Comparison of ENCODE assay signal across 9 cellular contexts in genomic region chr10:12847361-12847975, GRCh38.
DNase-seq lines count a peak whose midpoint lies in the region; ATAC-seq and TF ChIP-seq lines count a peak whose summit lies in the region.
"Had no signal": no experiment of that assay in that cellular context is flagged by ENCODE, and none has a peak within 500 bp of the region (broad histone marks: within the 10 kb centered on the region; RNA-seq: fewer than 3 reads in every experiment).

No MANE protein-coding gene starts in this region.

- peaks cover 19% of the 10 kb centered on the region for H3K27me3 Mint-ChIP-seq in activated naive CD8-positive, alpha-beta T cell treated with anti-CD3 and anti-CD28 coated beads, Interleukin-2, amount 50 U/mL, for 24 hours
- H3K27me3 Mint-ChIP-seq in neural crest cell (ENCODE audit: low read depth), result no peaks in the 10 kb centered on the region

- DNase-seq in Daoy (ENCODE audit: low read depth) (peak; percentile 13), HEK293T (ENCODE audit: extremely low spot score) (peak; percentile 62), neural crest cell (ENCODE audit: low read depth, low spot score) (peak; percentile 16), SIG-M5 treated with dmso at 0.1 percent for 504 hours (lab: John Stamatoyannopoulos, UW; ENCODE audit: unreplicated experiment) (no peak), mucosa of gallbladder (ENCODE audit: low spot score) (no peak), NCI-H226 (no peak)
- peak; percentile 30 for DNase-seq in activated naive CD8-positive, alpha-beta T cell treated with anti-CD3 and anti-CD28 coated beads, Interleukin-2, amount 50 U/mL, for 24 hours

- H3K4me1 Mint-ChIP-seq in activated naive CD8-positive, alpha-beta T cell treated with anti-CD3 and anti-CD28 coated beads, Interleukin-2, amount 50 U/mL, for 24 hours, result peaks cover 4% of the 10 kb centered on the region
- H3K4me1 Mint-ChIP-seq in neural crest cell, result peaks cover 7% of the 10 kb centered on the region

- no peak overlapping the region for H3K4me3 Mint-ChIP-seq in activated naive CD8-positive, alpha-beta T cell treated with anti-CD3 and anti-CD28 coated beads, Interleukin-2, amount 50 U/mL, for 24 hours
- no peak overlapping the region for H3K4me3 Mint-ChIP-seq in neural crest cell

- peak; percentile 40 for TF ChIP-seq CTCF in neural crest cell (conservative IDR thresholded peaks at IDR 0.05)

- CTCF ChIA-PET in HEK293T (lab: Yijun Ruan, JAX), result interaction anchor here (0.6 kb wide), 1 partner anchor 853 kb away, joined by 3 read pairs; no protein-coding TSS in a partner anchor

- H3K27ac Mint-ChIP-seq in activated naive CD8-positive, alpha-beta T cell treated with anti-CD3 and anti-CD28 coated beads, Interleukin-2, amount 50 U/mL, for 24 hours, result no peak overlapping the region
- H3K27ac Mint-ChIP-seq in neural crest cell (ENCODE audit: unreplicated experiment), result no peak overlapping the region

- no peak for ATAC-seq in activated naive CD8-positive, alpha-beta T cell treated with anti-CD3 and anti-CD28 coated beads, Interleukin-2, amount 50 U/mL, for 24 hours
- ATAC-seq in GM21717 (IDR thresholded peaks at IDR 0.05; ENCODE audit: unreplicated experiment), result no peak
- ATAC-seq: left lobe of liver had no signal

- no peaks in the 10 kb centered on the region for H3K36me3 Mint-ChIP-seq in activated naive CD8-positive, alpha-beta T cell treated with anti-CD3 and anti-CD28 coated beads, Interleukin-2, amount 50 U/mL, for 24 hours (ENCODE audit: low read depth)
- H3K36me3 Mint-ChIP-seq in neural crest cell (ENCODE audit: low read depth), result no peaks in the 10 kb centered on the region

- no peaks in the 10 kb centered on the region for H3K9me3 Mint-ChIP-seq in activated naive CD8-positive, alpha-beta T cell treated with anti-CD3 and anti-CD28 coated beads, Interleukin-2, amount 50 U/mL, for 24 hours
- peaks cover 4% of the 10 kb centered on the region for H3K9me3 Mint-ChIP-seq in neural crest cell

- POLR2A ChIA-PET in HEK293T (lab: Yijun Ruan, JAX), result no interaction called here

TF ChIP-seq in HEK293T, 16 proteins besides CTCF, POLR2A, EP300 and RAD21:
- TF ChIP-seq, protein P1, sequence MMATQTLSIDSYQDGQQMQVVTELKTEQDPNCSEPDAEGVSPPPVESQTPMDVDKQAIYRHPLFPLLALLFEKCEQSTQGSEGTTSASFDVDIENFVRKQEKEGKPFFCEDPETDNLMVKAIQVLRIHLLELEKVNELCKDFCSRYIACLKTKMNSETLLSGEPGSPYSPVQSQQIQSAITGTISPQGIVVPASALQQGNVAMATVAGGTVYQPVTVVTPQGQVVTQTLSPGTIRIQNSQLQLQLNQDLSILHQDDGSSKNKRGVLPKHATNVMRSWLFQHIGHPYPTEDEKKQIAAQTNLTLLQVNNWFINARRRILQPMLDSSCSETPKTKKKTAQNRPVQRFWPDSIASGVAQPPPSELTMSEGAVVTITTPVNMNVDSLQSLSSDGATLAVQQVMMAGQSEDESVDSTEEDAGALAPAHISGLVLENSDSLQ (IDR thresholded peaks at IDR 0.05), result no peak
- TF ChIP-seq FOXA1 (IDR thresholded peaks at IDR 0.05), result no peak
- no peak for TF ChIP-seq L3MBTL2 (conservative IDR thresholded peaks at IDR 0.05)
- no peak for TF ChIP-seq CTBP1 (IDR thresholded peaks at IDR 0.05; ENCODE audit: borderline replicate concordance)
- TF ChIP-seq ELF4 (IDR thresholded peaks at IDR 0.05), result no peak
- no peak for TF ChIP-seq FOXK2 (IDR thresholded peaks at IDR 0.05)
- TF ChIP-seq SUZ12 (IDR thresholded peaks at IDR 0.05), result no peak
- TF ChIP-seq NFRKB (IDR thresholded peaks at IDR 0.05), result no peak
- TF ChIP-seq FOXM1 (IDR thresholded peaks at IDR 0.05; ENCODE audit: borderline replicate concordance), result no peak
- no peak for TF ChIP-seq ZNF384 (IDR thresholded peaks at IDR 0.05)
- no peak for TF ChIP-seq TARDBP (IDR thresholded peaks at IDR 0.05)
- no peak for TF ChIP-seq BHLHE40 (IDR thresholded peaks at IDR 0.05; ENCODE audit: borderline replicate concordance)
- no peak for TF ChIP-seq SP1 (IDR thresholded peaks at IDR 0.05)
- TF ChIP-seq HDGF (IDR thresholded peaks at IDR 0.05; ENCODE audit: borderline replicate concordance), result no peak
- no peak for TF ChIP-seq LEF1 (IDR thresholded peaks at IDR 0.05; ENCODE audit: borderline replicate concordance)
- no peak for TF ChIP-seq ARNT (IDR thresholded peaks at IDR 0.05)

Comparison
In these comparisons a context has a peak if more than half of its experiments do, and no peak if none do; other contexts are left out.
1. DNase-seq: peak in Daoy (single experiment), HEK293T (single experiment), activated naive CD8-positive, alpha-beta T cell treated with anti-CD3 and anti-CD28 coated beads, Interleukin-2, amount 50 U/mL, for 24 hours (single experiment) and neural crest cell (single experiment); none in SIG-M5 treated with dmso at 0.1 percent for 504 hours (single experiment), mucosa of gallbladder (single experiment) and NCI-H226 (single experiment).